ENCODE assay signal across 1 cellular context in the genomic region with DNA sequence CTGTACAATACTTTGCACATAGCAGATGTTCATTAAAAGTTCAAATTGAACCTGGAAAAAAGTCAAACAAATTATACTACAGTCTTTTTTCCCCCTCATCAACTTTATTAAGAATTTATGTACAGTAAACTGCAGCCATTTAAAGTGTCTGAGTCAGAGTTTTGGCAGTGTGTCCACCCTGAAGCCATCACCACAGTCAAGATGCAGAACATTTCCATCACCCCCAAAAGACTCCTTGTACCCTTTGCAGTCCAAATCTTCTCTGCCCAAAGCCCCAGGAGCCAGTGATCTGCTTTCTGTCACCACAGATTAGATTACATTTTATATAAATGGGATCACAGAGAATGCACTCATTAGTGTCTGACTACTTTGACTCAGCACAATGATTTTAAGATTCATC.
TF ChIP-seq lines count a peak whose summit lies in the region.

No MANE protein-coding gene starts in this region.

TF ChIP-seq in SK-N-SH treated with all-trans-retinoic acid at 6 μM for 48 hours, 23 proteins besides CTCF, POLR2A, EP300 and RAD21 (continued from another document):
- TF ChIP-seq GLIS3 (CRISPR knock-in tag; IDR thresholded peaks at IDR 0.05), result no peak
- peak; percentile 70 for TF ChIP-seq ISL1 (CRISPR knock-in tag; IDR thresholded peaks at IDR 0.05)
